Comparison of ENCODE assay signal across 1 cellular context in the genomic region with DNA sequence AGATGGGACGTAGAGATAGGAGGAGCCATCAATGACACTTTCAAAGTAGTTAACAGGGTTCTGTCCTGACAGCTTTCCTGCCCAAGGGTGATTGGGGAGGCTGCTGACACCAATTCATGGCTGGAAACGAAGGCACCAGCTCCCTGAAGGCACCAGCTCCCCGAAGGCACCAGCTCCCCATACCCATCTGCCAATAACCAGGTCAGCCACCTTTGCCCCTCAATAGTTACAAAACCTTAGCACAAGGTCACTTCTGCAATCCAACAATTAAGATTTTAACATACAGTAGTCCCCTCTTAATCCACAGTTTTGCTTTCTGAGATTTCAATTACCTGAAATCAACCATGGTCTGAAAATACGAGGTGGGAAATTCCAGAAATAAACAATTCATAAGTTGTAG.
TF ChIP-seq lines count a peak whose summit lies in the region.

No MANE protein-coding gene starts in this region.

TF ChIP-seq in K562, 482 proteins besides CTCF, POLR2A, EP300 and RAD21:
- TF ChIP-seq ZNF311 (CRISPR knock-in tag; IDR thresholded peaks at IDR 0.05) (no peak), ZNF316 (IDR thresholded peaks at IDR 0.05) (no peak), PHF21A (IDR thresholded peaks at IDR 0.05; ENCODE audit: borderline replicate concordance, low read depth) (no peak), MCM7 (IDR thresholded peaks at IDR 0.05) (no peak), NR2C2 (CRISPR knock-in tag; IDR thresholded peaks at IDR 0.05) (no peak), NR2C2 (tag; IDR thresholded peaks at IDR 0.05) (no peak), CBX3 (IDR thresholded peaks at IDR 0.05; ENCODE audit: borderline replicate concordance in 1 of 2, low read length in 2 of 2) (no peak), U2AF2 (optimal IDR thresholded peaks at IDR 0.05; ENCODE audit: low read depth, low read length) (no peak), ZNF589 (CRISPR knock-in tag; IDR thresholded peaks at IDR 0.05; ENCODE audit: low read depth) (no peak), ZKSCAN8 (CRISPR knock-in tag; IDR thresholded peaks at IDR 0.05) (no peak), ZNF121 (CRISPR knock-in tag; conservative IDR thresholded peaks at IDR 0.05) (no peak)
- TF ChIP-seq, protein P1, sequence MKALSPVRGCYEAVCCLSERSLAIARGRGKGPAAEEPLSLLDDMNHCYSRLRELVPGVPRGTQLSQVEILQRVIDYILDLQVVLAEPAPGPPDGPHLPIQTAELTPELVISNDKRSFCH (CRISPR knock-in tag; IDR thresholded peaks at IDR 0.05) = no peak
- TF ChIP-seq, protein P1 (tag; IDR thresholded peaks at IDR 0.05) = no peak
- TF ChIP-seq, protein P2, sequence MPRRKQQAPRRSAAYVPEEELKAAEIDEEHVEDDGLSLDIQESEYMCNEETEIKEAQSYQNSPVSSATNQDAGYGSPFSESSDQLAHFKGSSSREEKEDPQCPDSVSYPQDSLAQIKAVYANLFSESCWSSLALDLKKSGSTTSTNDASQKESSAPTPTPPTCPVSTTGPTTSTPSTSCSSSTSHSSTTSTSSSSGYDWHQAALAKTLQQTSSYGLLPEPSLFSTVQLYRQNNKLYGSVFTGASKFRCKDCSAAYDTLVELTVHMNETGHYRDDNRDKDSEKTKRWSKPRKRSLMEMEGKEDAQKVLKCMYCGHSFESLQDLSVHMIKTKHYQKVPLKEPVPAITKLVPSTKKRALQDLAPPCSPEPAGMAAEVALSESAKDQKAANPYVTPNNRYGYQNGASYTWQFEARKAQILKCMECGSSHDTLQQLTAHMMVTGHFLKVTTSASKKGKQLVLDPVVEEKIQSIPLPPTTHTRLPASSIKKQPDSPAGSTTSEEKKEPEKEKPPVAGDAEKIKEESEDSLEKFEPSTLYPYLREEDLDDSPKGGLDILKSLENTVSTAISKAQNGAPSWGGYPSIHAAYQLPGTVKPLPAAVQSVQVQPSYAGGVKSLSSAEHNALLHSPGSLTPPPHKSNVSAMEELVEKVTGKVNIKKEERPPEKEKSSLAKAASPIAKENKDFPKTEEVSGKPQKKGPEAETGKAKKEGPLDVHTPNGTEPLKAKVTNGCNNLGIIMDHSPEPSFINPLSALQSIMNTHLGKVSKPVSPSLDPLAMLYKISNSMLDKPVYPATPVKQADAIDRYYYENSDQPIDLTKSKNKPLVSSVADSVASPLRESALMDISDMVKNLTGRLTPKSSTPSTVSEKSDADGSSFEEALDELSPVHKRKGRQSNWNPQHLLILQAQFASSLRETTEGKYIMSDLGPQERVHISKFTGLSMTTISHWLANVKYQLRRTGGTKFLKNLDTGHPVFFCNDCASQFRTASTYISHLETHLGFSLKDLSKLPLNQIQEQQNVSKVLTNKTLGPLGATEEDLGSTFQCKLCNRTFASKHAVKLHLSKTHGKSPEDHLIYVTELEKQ (CRISPR knock-in tag; IDR thresholded peaks at IDR 0.05) = no peak
- TF ChIP-seq, protein P3, sequence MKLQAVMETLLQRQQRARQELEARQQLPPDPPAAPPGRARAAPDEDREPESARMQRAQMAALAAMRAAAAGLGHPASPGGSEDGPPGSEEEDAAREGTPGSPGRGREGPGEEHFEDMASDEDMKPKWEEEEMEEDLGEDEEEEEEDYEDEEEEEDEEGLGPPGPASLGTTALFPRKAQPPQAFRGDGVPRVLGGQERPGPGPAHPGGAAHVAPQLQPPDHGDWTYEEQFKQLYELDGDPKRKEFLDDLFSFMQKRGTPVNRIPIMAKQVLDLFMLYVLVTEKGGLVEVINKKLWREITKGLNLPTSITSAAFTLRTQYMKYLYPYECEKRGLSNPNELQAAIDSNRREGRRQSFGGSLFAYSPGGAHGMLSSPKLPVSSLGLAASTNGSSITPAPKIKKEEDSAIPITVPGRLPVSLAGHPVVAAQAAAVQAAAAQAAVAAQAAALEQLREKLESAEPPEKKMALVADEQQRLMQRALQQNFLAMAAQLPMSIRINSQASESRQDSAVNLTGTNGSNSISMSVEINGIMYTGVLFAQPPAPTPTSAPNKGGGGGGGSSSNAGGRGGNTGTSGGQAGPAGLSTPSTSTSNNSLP (IDR thresholded peaks at IDR 0.05; ENCODE audit: borderline replicate concordance, low read depth, low read length) = no peak
- TF ChIP-seq, protein P4, sequence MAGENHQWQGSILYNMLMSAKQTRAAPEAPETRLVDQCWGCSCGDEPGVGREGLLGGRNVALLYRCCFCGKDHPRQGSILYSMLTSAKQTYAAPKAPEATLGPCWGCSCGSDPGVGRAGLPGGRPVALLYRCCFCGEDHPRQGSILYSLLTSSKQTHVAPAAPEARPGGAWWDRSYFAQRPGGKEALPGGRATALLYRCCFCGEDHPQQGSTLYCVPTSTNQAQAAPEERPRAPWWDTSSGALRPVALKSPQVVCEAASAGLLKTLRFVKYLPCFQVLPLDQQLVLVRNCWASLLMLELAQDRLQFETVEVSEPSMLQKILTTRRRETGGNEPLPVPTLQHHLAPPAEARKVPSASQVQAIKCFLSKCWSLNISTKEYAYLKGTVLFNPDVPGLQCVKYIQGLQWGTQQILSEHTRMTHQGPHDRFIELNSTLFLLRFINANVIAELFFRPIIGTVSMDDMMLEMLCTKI (IDR thresholded peaks at IDR 0.05; ENCODE audit: partially characterized antibody) = no peak
